In the genomic region with DNA sequence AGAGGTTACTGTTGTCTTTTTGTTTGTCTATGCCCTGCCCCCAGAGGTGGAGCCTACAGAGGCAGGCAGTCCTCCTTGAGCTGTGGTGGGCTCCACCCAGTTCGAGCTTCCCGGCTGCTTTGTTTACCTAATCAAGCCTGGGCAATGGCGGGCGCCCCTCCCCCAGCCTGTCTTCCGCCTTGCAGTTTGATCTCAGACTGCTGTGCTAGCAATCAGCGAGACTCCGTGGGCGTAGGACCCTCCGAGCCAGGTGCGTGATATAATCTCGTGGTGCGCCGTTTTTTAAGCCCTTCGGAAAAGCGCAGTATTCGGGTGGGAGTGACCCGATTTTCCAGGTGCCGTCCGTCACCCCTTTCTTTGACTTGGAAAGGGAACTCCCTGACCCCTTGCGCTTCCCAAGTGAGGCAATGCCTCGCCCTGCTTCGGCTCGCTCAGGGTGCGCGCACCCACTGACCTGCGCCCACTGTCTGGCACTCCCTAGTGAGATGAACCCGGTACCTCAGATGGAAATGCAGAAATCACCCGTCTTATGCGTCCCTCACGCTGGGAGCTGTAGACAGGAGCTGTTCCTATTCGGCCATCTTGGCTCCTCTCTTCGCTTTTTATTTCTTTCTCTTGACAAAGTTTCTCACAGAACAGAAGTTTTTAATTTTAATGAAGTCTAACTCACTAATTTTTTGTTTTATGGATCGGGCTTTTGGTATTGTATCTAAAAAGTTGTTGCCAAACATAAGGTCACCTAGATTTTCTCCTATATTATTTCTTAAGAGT, we compare ENCODE assay signal across 10 cellular contexts. TPM values are rescaled to one million over a fixed set of nuclear protein-coding genes. Genes with fewer than 3 reads are reported as not detected.
A peak's percentile ranks its signal among the peaks of the same experiment; 100 is the strongest.
DNase-seq lines count a peak whose midpoint lies in the region; ATAC-seq and TF ChIP-seq lines count a peak whose summit lies in the region.
"Not testable (repeated sequence)": the region's sequence is repeated elsewhere in the genome, so short reads cannot be mapped to it uniquely, and the experiment has no call there.
"Had no signal": no experiment of that assay in that cellular context is flagged by ENCODE, and none has a peak within 500 bp of the region (broad histone marks: within the 10 kb centered on the region; RNA-seq: fewer than 3 reads in every experiment).

No MANE protein-coding gene starts in this region.

- not testable (repeated sequence) for H3K18ac ChIP-seq in neuronal stem cell (ENCODE audit: low read length)

- no CpG with 5 or more reads among the region's 33 CpGs for WGBS in iPS DF 6.9 (ENCODE audit: insufficient coverage, insufficient read length)
- no CpG with 5 or more reads among the region's 33 CpGs for WGBS in neuronal stem cell (ENCODE audit: extremely low coverage in 2 of 2, insufficient read length in 2 of 2, insufficient replicate concordance in 1 of 2), 2 donors

- H3K27me3 Mint-ChIP-seq in WTC11 (ENCODE audit: low read depth); endothelial cell (ENCODE audit: unreplicated experiment): not testable (repeated sequence)

- H3K36me3 Mint-ChIP-seq in WTC11 = peaks cover 11% of the 10 kb centered on the region
- H3K36me3 Mint-ChIP-seq in endothelial cell (ENCODE audit: low read depth, unreplicated experiment) = not testable (repeated sequence)

- H3K4me1 Mint-ChIP-seq in WTC11 = peaks cover 17% of the 10 kb centered on the region
- not testable (repeated sequence) for H3K4me1 Mint-ChIP-seq in endothelial cell (ENCODE audit: unreplicated experiment)

- H3K4me2 ChIP-seq in PC-3 (ENCODE audit: low read length) = peak overlapping the region; percentile 72
- H3K4me2 ChIP-seq in neuronal stem cell (ENCODE audit: insufficient read depth, low read length, poor library complexity, severe bottlenecking) = not testable (repeated sequence)

- H4K20me1 ChIP-seq in PC-3 (ENCODE audit: low read length) = not testable (repeated sequence)

- not testable (repeated sequence) for H4K8ac ChIP-seq in neuronal stem cell (ENCODE audit: low read depth, low read length)

- not testable (repeated sequence) for H3K27ac ChIP-seq in HUES48 (ENCODE audit: low read depth, low read length); iPS DF 6.9 (ENCODE audit: low read length)
- H3K27ac ChIP-seq in PC-3 (ENCODE audit: low read length) (peak overlapping the region; percentile 42), neuronal stem cell (replicated peaks; ENCODE audit: low read length) (peak overlapping the region; percentile 46)

- H3K27ac Mint-ChIP-seq in WTC11 (peak overlapping the region; percentile 98), endothelial cell (ENCODE audit: unreplicated experiment) (peak overlapping the region; percentile 75)

- intact Hi-C loops in PC-3 (cut with micrococcal nuclease) = not testable (repeated sequence)

- not testable (repeated sequence) for H2BK120ac ChIP-seq in neuronal stem cell (ENCODE audit: low read depth, low read length)

- not testable (repeated sequence) for ATAC-seq in PC-3, WTC11

- CTCF ChIA-PET in PC-3 (lab: Charles Lee); WTC11 (lab: Charles Lee): not testable (repeated sequence)

- not testable (repeated sequence) for H3K36me3 ChIP-seq in BE2C; HUES48 (ENCODE audit: control insufficient read depth, insufficient read depth, low read length); PC-3 (ENCODE audit: low read depth, low read length); iPS DF 6.9 (ENCODE audit: control insufficient read depth, insufficient read depth, low read length); neuronal stem cell (replicated peaks in 1 of 2; ENCODE audit: control insufficient read depth in 2 of 2, insufficient read depth in 2 of 2, low read length in 2 of 2)

- H2BK12ac ChIP-seq in neuronal stem cell (ENCODE audit: low read length) = not testable (repeated sequence)

- DNase-seq in BE2C (peak; percentile 64), NCI-H510A (lab: John Stamatoyannopoulos, UW) (peak; percentile 10), WTC11 (ENCODE audit: low spot score) (peak; percentile 72)
- DNase-seq in PC-3; endothelial cell (ENCODE audit: low spot score); iPS DF 6.9 (ENCODE audit: low read depth, low spot score); neuronal stem cell (ENCODE audit: low spot score): not testable (repeated sequence)

- not testable (repeated sequence) for H3K4ac ChIP-seq in neuronal stem cell (ENCODE audit: low read length)

- H2AK5ac ChIP-seq in neuronal stem cell (ENCODE audit: low read depth, low read length) = not testable (repeated sequence)

- not testable (repeated sequence) for H4K91ac ChIP-seq in neuronal stem cell (ENCODE audit: low read depth, low read length, poor library complexity)

- peak overlapping the region; percentile 95 for H3K4me3 Mint-ChIP-seq in WTC11
- peak overlapping the region; percentile 68 for H3K4me3 Mint-ChIP-seq in endothelial cell (ENCODE audit: unreplicated experiment)

- H3K9ac ChIP-seq in HUES48 (ENCODE audit: low read depth, low read length) (peak overlapping the region; percentile 61; the same call in 1 of the 2 replicates), PC-3 (ENCODE audit: low read length) (peak overlapping the region; percentile 60)
- H3K9ac ChIP-seq in neuronal stem cell (ENCODE audit: low read depth, low read length, poor library complexity) = not testable (repeated sequence)

- H3K14ac ChIP-seq in neuronal stem cell (ENCODE audit: low read length) = not testable (repeated sequence)

- not testable (repeated sequence) for H2BK5ac ChIP-seq in neuronal stem cell (ENCODE audit: low read length)

- peak overlapping the region; percentile 35; the same call in 1 of the 2 replicates for H2AFZ ChIP-seq in PC-3 (ENCODE audit: low read length)
- H2AFZ ChIP-seq in neuronal stem cell (ENCODE audit: low read length) = not testable (repeated sequence)

- not testable (repeated sequence) for H3K79me1 ChIP-seq in neuronal stem cell (ENCODE audit: low read depth, low read length)

- H3F3A ChIP-seq in PC-3 (ENCODE audit: low read length, unreplicated experiment) = not testable (repeated sequence)

- H2BK15ac ChIP-seq in neuronal stem cell (ENCODE audit: low read length) = not testable (repeated sequence)

- H3K4me3 ChIP-seq in BE2C (ENCODE audit: low read depth, low read length) = peak overlapping the region; percentile 54
- H3K4me3 ChIP-seq in HUES48 (ENCODE audit: low read depth, low read length) = peak overlapping the region; percentile 50; the same call in 1 of the 2 replicates
- H3K4me3 ChIP-seq in PC-3 (ENCODE audit: low read length) = peak overlapping the region; percentile 57
- peak overlapping the region; percentile 35; the same call in 1 of the 2 replicates for H3K4me3 ChIP-seq in iPS DF 6.9 (ENCODE audit: low read length)
- not testable (repeated sequence) for H3K4me3 ChIP-seq in neuronal stem cell (ENCODE audit: low read length in 2 of 2)

- not testable (repeated sequence) for H3K23ac ChIP-seq in neuronal stem cell (ENCODE audit: low read depth, low read length, poor library complexity)

- H3K9me3 Mint-ChIP-seq in WTC11; endothelial cell (ENCODE audit: unreplicated experiment): not testable (repeated sequence)

- not testable (repeated sequence) for H3K79me2 ChIP-seq in PC-3 (ENCODE audit: low read length)

- not testable (repeated sequence) for H3K4me1 ChIP-seq in BE2C; HUES48 (ENCODE audit: control insufficient read depth, insufficient read depth, low read length); PC-3 (ENCODE audit: insufficient read depth, low read length); iPS DF 6.9 (ENCODE audit: control insufficient read depth, insufficient read depth, low read length); neuronal stem cell (ENCODE audit: control insufficient read depth in 2 of 2, insufficient read depth in 1 of 2, low read depth in 1 of 2, low read length in 2 of 2)

- H3K9me3 ChIP-seq in BE2C; HUES48 (ENCODE audit: control insufficient read depth, insufficient read depth, low read length); PC-3 (ENCODE audit: low read length); iPS DF 6.9 (ENCODE audit: control insufficient read depth, insufficient read depth, low read length); neuronal stem cell (replicated peaks in 1 of 2; ENCODE audit: control insufficient read depth in 2 of 2, insufficient read depth in 1 of 2, low read depth in 1 of 2, low read length in 2 of 2): not testable (repeated sequence)

- TF ChIP-seq CTCF in BE2C (IDR thresholded peaks at IDR 0.05; ENCODE audit: low read depth, low read length); PC-3 (conservative IDR thresholded peaks at IDR 0.05; ENCODE audit: low read depth, low read length); WTC11 (IDR thresholded peaks at IDR 0.05); endothelial cell (IDR thresholded peaks at IDR 0.05; ENCODE audit: unreplicated experiment): not testable (repeated sequence)

- not testable (repeated sequence) for H3K9me2 ChIP-seq in PC-3 (replicated peaks; ENCODE audit: low read length)

- POLR2A ChIA-PET in PC-3 (lab: Charles Lee; ENCODE audit: unreplicated experiment); WTC11 (lab: Charles Lee): not testable (repeated sequence)

- BruUV-seq in PC-3 (replicated peaks; lab: Mats Ljungman, UMichigan) = TSS peak; percentile 69

- H3K27me3 ChIP-seq in BE2C; HUES48 (ENCODE audit: control insufficient read depth, insufficient read depth, low read length); PC-3 (ENCODE audit: low read length); iPS DF 6.9 (ENCODE audit: control insufficient read depth, insufficient read depth, low read length); neuronal stem cell (ENCODE audit: control insufficient read depth in 3 of 3, insufficient read depth in 3 of 3, low read depth in 1 of 3, low read length in 3 of 3): not testable (repeated sequence)

RNA-seq across cellular contexts. Expression of gene ALX1, which starts 38.0 kb away (rescaled TPM):
- polyA plus RNA-seq in BE2C (2012; ENCODE audit: insufficient read depth, insufficient read length, low read depth) = not detected
- total RNA-seq in PC-3 (2014; rRNA removed) = not detected in 2 replicates
- total RNA-seq in WTC11 (2021) = 0.25 to 0.78 TPM (median 0.74 TPM) in 3 replicates
- total RNA-seq in endothelial cell (ENCODE audit: unreplicated experiment) = 3.1 TPM
- polyA plus RNA-seq in neuronal stem cell (2013, experiment 1 of 2) = 0.40 TPM
- 0.36 TPM for polyA plus RNA-seq in neuronal stem cell (2013, experiment 2 of 2)
- total RNA-seq: GM12878, SJSA1 had no signal
